In genomic region chr6:34655876-34656377, GRCh38 we compare ENCODE assay signal across 8 cellular contexts. TPM values are rescaled to one million over a fixed set of nuclear protein-coding genes. Genes with fewer than 3 reads are reported as not detected.
DNase-seq lines count a peak whose midpoint lies in the region; ATAC-seq and TF ChIP-seq lines count a peak whose summit lies in the region.
"Not testable (repeated sequence)": the region's sequence is repeated elsewhere in the genome, so short reads cannot be mapped to it uniquely, and the experiment has no call there.

No MANE protein-coding gene starts in this region.

- H3K4me3 ChIP-seq in HEK293 (ENCODE audit: low read depth, low read length); hepatocyte: not testable (repeated sequence)
- peak overlapping the region in 2 of 4 donors; percentile 38 to 47 for H3K4me3 ChIP-seq in Peyer's patch
- H3K4me3 ChIP-seq in subcutaneous abdominal adipose tissue (ENCODE audit: low read depth in 1 of 5, low read length in 5 of 5) = peak overlapping the region in 3 of 5 donors; percentile 57 to 65 (median 61)

- H3K4me3 Mint-ChIP-seq in activated T-helper 17 cell treated with anti-CD3 and anti-CD28 coated beads, Interleukin-2, amount 50 U/mL, for 72 hours = peak overlapping the region; percentile 79
- peak overlapping the region in 1 of 3 experiments; percentile 37 for H3K4me3 Mint-ChIP-seq in nephron

- H3K9me3 ChIP-seq in HEK293 (ENCODE audit: control insufficient read depth, insufficient read depth, low read depth, low read length); Peyer's patch; hepatocyte (ENCODE audit: low read depth); subcutaneous abdominal adipose tissue (ENCODE audit: control insufficient read depth in 5 of 5, low read length in 5 of 5): not testable (repeated sequence)

- not testable (repeated sequence) for ATAC-seq in activated T-helper 17 cell treated with anti-CD3 and anti-CD28 coated beads, Interleukin-2, amount 50 U/mL, for 72 hours (replicated peaks)

- H3K4me1 ChIP-seq in HEK293 (ENCODE audit: control insufficient read depth, insufficient read depth, low read length) (peaks cover 22% of the 10 kb centered on the region), Peyer's patch (peaks cover 0 to 37% (median 14%) of the 10 kb centered on the region in 4 donors), hepatocyte (ENCODE audit: insufficient read depth) (peaks cover 24% of the 10 kb centered on the region), subcutaneous abdominal adipose tissue (ENCODE audit: control insufficient read depth in 5 of 5, insufficient read depth in 5 of 5, low read length in 5 of 5) (peaks cover 7 to 37% (median 31%) of the 10 kb centered on the region in 5 donors)

- not testable (repeated sequence) for TF ChIP-seq CTCF in C4-2B (conservative IDR thresholded peaks at IDR 0.05); HEK293 (tag by site-specific recombination; IDR thresholded peaks at IDR 0.05); Peyer's patch (IDR thresholded peaks at IDR 0.05); hepatocyte (IDR thresholded peaks at IDR 0.05; ENCODE audit: poor library complexity); nephron (IDR thresholded peaks at IDR 0.05; ENCODE audit: unreplicated experiment in 3 of 3)

- not testable (repeated sequence) for H3K9me2 ChIP-seq in hepatocyte (replicated peaks; ENCODE audit: insufficient read depth)

- peaks cover 36% of the 10 kb centered on the region for H3K36me3 Mint-ChIP-seq in activated T-helper 17 cell treated with anti-CD3 and anti-CD28 coated beads, Interleukin-2, amount 50 U/mL, for 72 hours (ENCODE audit: low read depth)
- H3K36me3 Mint-ChIP-seq in nephron (ENCODE audit: low read depth) = peaks cover 16% of the 10 kb centered on the region

- peaks cover 88% of the 10 kb centered on the region for H3K79me2 ChIP-seq in hepatocyte

- POLR2A ChIA-PET in HEK293 (lab: Yijun Ruan, JAX) = interaction anchor here (0.7 to 2.7 kb wide), 4 partner anchors 41 to 1201 kb away, joined by 4 to 15 read pairs (median 9); partner anchors contain the start of genes BLTP3A, ILRUN, SNRPC and ZBTB9

- not testable (repeated sequence) for TF ChIP-seq POLR2A in Peyer's patch (IDR thresholded peaks at IDR 0.05)

- not testable (repeated sequence) for H3K27me3 ChIP-seq in Peyer's patch; hepatocyte; subcutaneous abdominal adipose tissue (ENCODE audit: control insufficient read depth in 5 of 5, insufficient read depth in 4 of 5, low read length in 5 of 5)

- H3K36me3 ChIP-seq in HEK293 (ENCODE audit: control insufficient read depth in 2 of 2, insufficient read depth in 1 of 2, low read length in 2 of 2) (peaks cover 13 to 16% of the 10 kb centered on the region in 2 experiments; a peak in 2 of 3 replicates), Peyer's patch (peaks cover 0 to 12% (median 0%) of the 10 kb centered on the region in 3 donors)
- H3K36me3 ChIP-seq in hepatocyte (replicated peaks; ENCODE audit: insufficient read depth, low read depth); subcutaneous abdominal adipose tissue (ENCODE audit: control insufficient read depth in 5 of 5, insufficient read depth in 5 of 5, low read length in 5 of 5): not testable (repeated sequence)

- 84% methylated on average over 10 of the region's 11 CpGs for WGBS in hepatocyte (ENCODE audit: low lambda C conversion rate, missing lambda C conversion rate)

- peak overlapping the region in 4 of 5 donors; percentile 35 to 80 (median 55) for H3K9ac ChIP-seq in subcutaneous abdominal adipose tissue (ENCODE audit: low read length in 5 of 5)

- CTCF ChIA-PET in HEK293 (lab: Yijun Ruan, JAX) = interaction anchor here (0.6 to 1.6 kb wide), 4 partner anchors 10 to 882 kb away, joined by 3 to 6 read pairs (median 4); no protein-coding TSS in a partner anchor

- peaks cover 38% of the 10 kb centered on the region for H3K4me1 Mint-ChIP-seq in activated T-helper 17 cell treated with anti-CD3 and anti-CD28 coated beads, Interleukin-2, amount 50 U/mL, for 72 hours
- H3K4me1 Mint-ChIP-seq in nephron = peaks cover 26% of the 10 kb centered on the region

- H2AFZ ChIP-seq in hepatocyte = not testable (repeated sequence)

- H3K27me3 Mint-ChIP-seq in activated T-helper 17 cell treated with anti-CD3 and anti-CD28 coated beads, Interleukin-2, amount 50 U/mL, for 72 hours; nephron (ENCODE audit: low read depth): not testable (repeated sequence)

- H3K4me2 ChIP-seq in hepatocyte = peak overlapping the region; percentile 74

- not testable (repeated sequence) for H4K20me1 ChIP-seq in hepatocyte (ENCODE audit: insufficient read depth, poor library complexity, severe bottlenecking)

- DNase-seq in Peyer's patch; hepatocyte (ENCODE audit: low spot score): not testable (repeated sequence)

- peak overlapping the region; percentile 77 for H3K27ac ChIP-seq in C4-2B
- H3K27ac ChIP-seq in HEK293 (ENCODE audit: extremely low read depth, low read depth, low read length) = not testable (repeated sequence)
- peak overlapping the region; percentile 71 to 95 (median 80) for H3K27ac ChIP-seq in Peyer's patch
- peak overlapping the region; percentile 88 for H3K27ac ChIP-seq in cingulate gyrus (ENCODE audit: low read depth, low read length)
- peak overlapping the region; percentile 78 for H3K27ac ChIP-seq in hepatocyte
- H3K27ac ChIP-seq in subcutaneous abdominal adipose tissue (ENCODE audit: low read depth, low read length) = peak overlapping the region; percentile 94

- H3K9me3 Mint-ChIP-seq in activated T-helper 17 cell treated with anti-CD3 and anti-CD28 coated beads, Interleukin-2, amount 50 U/mL, for 72 hours; nephron: not testable (repeated sequence)

- peak overlapping the region; percentile 83 for H3K27ac Mint-ChIP-seq in activated T-helper 17 cell treated with anti-CD3 and anti-CD28 coated beads, Interleukin-2, amount 50 U/mL, for 72 hours
- peak overlapping the region; percentile 91 to 97 (median 95) for H3K27ac Mint-ChIP-seq in nephron

TF ChIP-seq in HEK293, 187 proteins besides CTCF, POLR2A, EP300 and RAD21:
- TF ChIP-seq ZNF362 (tag by site-specific recombination; IDR thresholded peaks at IDR 0.05) (peak; percentile 83; the same call in 1 of the 2 replicates), ZNF335 (tag by site-specific recombination; conservative IDR thresholded peaks at IDR 0.05) (peak; percentile 39; the same call in 1 of the 2 replicates)

RNA-seq across cellular contexts. Expression of gene ILRUN, which starts 40.6 kb away (rescaled TPM):
- 10 to 100 TPM; 52.8 to 82.3 (median 73.9) TPM for total RNA-seq in Peyer's patch
- total RNA-seq in activated T-helper 17 cell treated with anti-CD3 and anti-CD28 coated beads, Interleukin-2, amount 50 U/mL, for 72 hours = 10 to 100 TPM; 58.2 to 65.8 TPM
- 55.0 and 61.3 TPM in 2 replicates for total RNA-seq in hepatocyte
- polyA plus RNA-seq in hepatocyte = 12.7 and 17.8 TPM in 2 replicates
